ENCODE assay signal across 1 cellular context in the genomic region with DNA sequence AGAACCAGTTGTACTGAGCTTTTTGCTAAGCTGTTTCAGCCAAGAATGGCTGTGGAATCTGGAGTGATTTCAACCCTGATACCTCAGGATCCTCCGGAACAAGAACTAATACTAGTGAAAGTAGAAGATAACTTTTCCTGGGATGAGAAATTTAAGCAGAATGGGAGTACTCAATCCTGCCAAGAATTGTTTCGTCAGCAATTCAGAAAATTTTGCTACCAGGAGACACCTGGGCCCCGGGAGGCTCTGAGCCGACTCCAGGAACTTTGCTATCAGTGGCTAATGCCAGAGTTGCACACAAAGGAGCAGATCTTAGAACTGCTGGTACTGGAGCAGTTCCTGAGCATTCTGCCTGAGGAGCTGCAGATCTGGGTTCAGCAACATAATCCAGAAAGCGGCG.
A peak's percentile ranks its signal among the peaks of the same experiment; 100 is the strongest.
TF ChIP-seq lines count a peak whose summit lies in the region.

No MANE protein-coding gene starts in this region.

TF ChIP-seq in IMR-90, 13 proteins besides CTCF, POLR2A, EP300 and RAD21:
- TF ChIP-seq MAFK (IDR thresholded peaks at IDR 0.05; ENCODE audit: low read depth, low read length) = 0 out of 2 replicates have a peak, but pooled peaks have one; percentile 14
- TF ChIP-seq, protein P1, sequence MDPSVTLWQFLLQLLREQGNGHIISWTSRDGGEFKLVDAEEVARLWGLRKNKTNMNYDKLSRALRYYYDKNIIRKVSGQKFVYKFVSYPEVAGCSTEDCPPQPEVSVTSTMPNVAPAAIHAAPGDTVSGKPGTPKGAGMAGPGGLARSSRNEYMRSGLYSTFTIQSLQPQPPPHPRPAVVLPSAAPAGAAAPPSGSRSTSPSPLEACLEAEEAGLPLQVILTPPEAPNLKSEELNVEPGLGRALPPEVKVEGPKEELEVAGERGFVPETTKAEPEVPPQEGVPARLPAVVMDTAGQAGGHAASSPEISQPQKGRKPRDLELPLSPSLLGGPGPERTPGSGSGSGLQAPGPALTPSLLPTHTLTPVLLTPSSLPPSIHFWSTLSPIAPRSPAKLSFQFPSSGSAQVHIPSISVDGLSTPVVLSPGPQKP (IDR thresholded peaks at IDR 0.05; ENCODE audit: borderline replicate concordance, low read depth, low read length) = no peak
